8 cellular contexts compared by ENCODE assay signal in the genomic region with DNA sequence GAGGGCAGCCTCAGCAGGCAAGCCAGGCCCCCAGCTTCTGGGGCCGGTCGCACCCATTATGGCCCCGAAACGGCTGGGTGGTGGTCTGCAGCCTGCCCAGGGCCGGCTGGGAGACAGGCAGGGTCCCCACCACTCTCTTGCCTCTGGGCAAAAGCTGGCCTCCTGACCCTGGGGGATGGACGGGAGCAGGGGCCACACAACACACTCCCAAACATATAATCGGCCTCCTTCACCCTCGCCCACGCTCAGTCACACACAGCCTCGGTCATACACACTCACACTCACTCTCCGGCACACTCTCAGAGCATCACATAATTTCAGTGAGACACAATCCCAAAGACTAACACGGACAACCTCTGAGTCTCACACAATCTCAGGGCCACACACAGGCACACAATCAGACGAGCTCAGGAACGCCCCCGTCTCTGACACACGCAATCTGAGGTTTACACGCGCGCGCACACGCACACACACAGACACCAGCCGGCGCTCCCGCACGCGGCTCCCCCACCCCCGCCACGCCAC. TPM values are rescaled to one million over a fixed set of nuclear protein-coding genes. Genes with fewer than 3 reads are reported as not detected.
DNase-seq lines count a peak whose midpoint lies in the region; ATAC-seq, FAIRE-seq and TF ChIP-seq lines count a peak whose summit lies in the region.

No MANE protein-coding gene starts in this region.

- DNase-seq in NT2/D1 (ENCODE audit: low read depth, low spot score): no peak
- DNase-seq in endodermal cell: no peak
- DNase-seq in pancreas: no peak
- no peak for DNase-seq in mucosa of gallbladder (ENCODE audit: low spot score)
- no peak for DNase-seq in ecto neural progenitor cell (ENCODE audit: low spot score)

- peak overlapping the region; percentile 92 for H3K27ac Mint-ChIP-seq in endodermal cell

- no peak for FAIRE-seq in pancreas (lab: Jason Lieb, UNC)

- no peaks in the 10 kb centered on the region for H3K9me3 Mint-ChIP-seq in endodermal cell

- H3K27ac ChIP-seq in endodermal cell (ENCODE audit: low read depth, low read length) (peak overlapping the region; percentile 24), pancreas (peak overlapping the region; percentile 64 to 89 (median 80))

- H3K27me3 Mint-ChIP-seq in endodermal cell (ENCODE audit: insufficient read depth): no peaks in the 10 kb centered on the region

- H3K4me3 ChIP-seq in NT2/D1 (ENCODE audit: insufficient read length, low read depth): peak overlapping the region; percentile 81
- peak overlapping the region; percentile 97 for H3K4me3 ChIP-seq in endodermal cell (ENCODE audit: low read length)
- H3K4me3 ChIP-seq in pancreas: peak overlapping the region; percentile 71 to 97 (median 85)

- H3K4me1 ChIP-seq in NT2/D1 (ENCODE audit: insufficient read depth, insufficient read length): no peaks in the 10 kb centered on the region
- no peaks in the 10 kb centered on the region for H3K4me1 ChIP-seq in endodermal cell (ENCODE audit: control insufficient read depth, insufficient read depth, low read length)
- H3K4me1 ChIP-seq in pancreas: peaks cover 5 to 6% (median 6%) of the 10 kb centered on the region in 3 donors

- H3K36me3 Mint-ChIP-seq in endodermal cell (ENCODE audit: low read depth): peaks cover 1% of the 10 kb centered on the region

- H3K27me3 ChIP-seq in NT2/D1 (ENCODE audit: insufficient read depth, insufficient read length): no peaks in the 10 kb centered on the region
- no peaks in the 10 kb centered on the region for H3K27me3 ChIP-seq in endodermal cell (ENCODE audit: control insufficient read depth, insufficient read depth, low read length, poor library complexity, severe bottlenecking)
- H3K27me3 ChIP-seq in pancreas: no peaks in the 10 kb centered on the region

- H3K4me1 Mint-ChIP-seq in endodermal cell: peaks cover 10% of the 10 kb centered on the region

- peak; percentile 1 for ATAC-seq in GM18517 (IDR thresholded peaks at IDR 0.05; ENCODE audit: unreplicated experiment)
- no peak for ATAC-seq in pancreas
- ATAC-seq in GM19328 (IDR thresholded peaks at IDR 0.05; ENCODE audit: unreplicated experiment): no peak
- ATAC-seq in HG03469 (IDR thresholded peaks at IDR 0.05; ENCODE audit: unreplicated experiment): no peak

- no peaks in the 10 kb centered on the region for H3K9me3 ChIP-seq in NT2/D1 (ENCODE audit: insufficient read depth, low read length)
- no peaks in the 10 kb centered on the region for H3K9me3 ChIP-seq in endodermal cell (ENCODE audit: control insufficient read depth, low read length)
- no peaks in the 10 kb centered on the region for H3K9me3 ChIP-seq in pancreas

- 0 to 3% methylated on average over 5 to 28 of the region's 28 CpGs for WGBS in endodermal cell (ENCODE audit: insufficient coverage in 1 of 2, insufficient read length in 1 of 2), 2 experiments
- 1 to 3% methylated on average over 28 of the region's 28 CpGs for WGBS in pancreas, 2 donors

- intact Hi-C loops in pancreas (cut with DNase I): no loop called here

- peak overlapping the region; percentile 89 for H3K4me3 Mint-ChIP-seq in endodermal cell

- TF ChIP-seq CTCF in endodermal cell (conservative IDR thresholded peaks at IDR 0.05) (no peak), pancreas (IDR thresholded peaks at IDR 0.05) (no peak)

- no peaks in the 10 kb centered on the region for H3K36me3 ChIP-seq in NT2/D1 (ENCODE audit: insufficient read depth, insufficient read length, low read length)
- no peaks in the 10 kb centered on the region for H3K36me3 ChIP-seq in endodermal cell (ENCODE audit: control insufficient read depth, insufficient read depth, low read length)
- no peaks in the 10 kb centered on the region for H3K36me3 ChIP-seq in pancreas

- peak overlapping the region; percentile 93 for H3K9ac ChIP-seq in NT2/D1 (ENCODE audit: insufficient read length, low read depth)
- peak overlapping the region; percentile 83 for H3K9ac ChIP-seq in endodermal cell (ENCODE audit: extremely low read depth, low read length, poor library complexity, severe bottlenecking)

RNA-seq across cellular contexts. Expression of a gene that starts 0.6 kb away (rescaled TPM):
- total RNA-seq in endodermal cell (10 to 100 TPM; 38.3 to 52.7 TPM), pancreas (10 to 100 TPM; 14.8 to 26.8 (median 22.1) TPM), mucosa of gallbladder (18.5 TPM)
- 49.1 TPM for polyA plus RNA-seq in endodermal cell (2013, experiment 1 of 2)
- polyA plus RNA-seq in endodermal cell (2013, experiment 2 of 2): 42.1 TPM
- polyA plus RNA-seq in pancreas: 100 to 1,000 TPM in 1 of 2 donors, 10 to 100 TPM in 1; 26.4 to 109 TPM
